20 cellular contexts compared by ENCODE assay signal in genomic region chr13:85728831-85729230, GRCh38.
"Had no signal": no experiment of that assay in that cellular context is flagged by ENCODE, and none has a peak within 500 bp of the region (broad histone marks: within the 10 kb centered on the region; RNA-seq: fewer than 3 reads in every experiment).

No MANE protein-coding gene starts in this region.

- H3K4me1 ChIP-seq: upper lobe of right lung had no signal

- H3K4me3 ChIP-seq: coronary artery, sigmoid colon, upper lobe of right lung had no signal

- H3K4me3 Mint-ChIP-seq: activated CD4-positive, alpha-beta memory T cell treated with anti-CD3 and anti-CD28 coated beads for 36 hours; activated CD4-positive, alpha-beta T cell treated with anti-CD3 and anti-CD28 coated beads for 36 hours; activated CD8-positive, alpha-beta memory T cell treated with anti-CD3 and anti-CD28 coated beads, Interleukin-2, amount 10 ng/mL, durations not matched to agents 7 days and 5 days; activated T-helper 17 cell treated with anti-CD3 and anti-CD28 coated beads, Interleukin-2, amount 50 U/mL, for 72 hours; central memory CD8-positive, alpha-beta T cell; nephron; WTC11 had no signal

- H3K36me3 Mint-ChIP-seq: activated CD4-positive, alpha-beta memory T cell treated with anti-CD3 and anti-CD28 coated beads for 36 hours; activated CD8-positive, alpha-beta memory T cell treated with anti-CD3 and anti-CD28 coated beads, Interleukin-2, amount 10 ng/mL, durations not matched to agents 7 days and 5 days; WTC11 had no signal

- ATAC-seq: activated CD4-positive, alpha-beta T cell treated with anti-CD3 and anti-CD28 coated beads for 36 hours; activated CD8-positive, alpha-beta memory T cell treated with anti-CD3 and anti-CD28 coated beads, Interleukin-2, amount 10 ng/mL, durations not matched to agents 7 days and 5 days; activated T-helper 17 cell treated with anti-CD3 and anti-CD28 coated beads, Interleukin-2, amount 50 U/mL, for 72 hours; upper lobe of right lung; WTC11 had no signal

- H3K27me3 ChIP-seq: foreskin keratinocyte, sigmoid colon, upper lobe of right lung had no signal

- DNase-seq: activated CD4-positive, alpha-beta memory T cell treated with anti-CD3 and anti-CD28 coated beads for 36 hours; activated CD4-positive, alpha-beta T cell treated with anti-CD3 and anti-CD28 coated beads for 36 hours; activated CD8-positive, alpha-beta memory T cell treated with anti-CD3 and anti-CD28 coated beads, Interleukin-2, amount 10 ng/mL, durations not matched to agents 7 days and 5 days; activated naive CD4-positive, alpha-beta T cell treated with Interleukin-2 at 50 U/mL for 16 hours; activated T-cell treated with anti-CD3 and anti-CD28 coated beads, Interleukin-2, amount 50 U/mL, for 1 hour; anterior cingulate cortex; erythroblast; glutamatergic neuron; hypothalamus; midbrain; sigmoid colon; stimulated activated CD8-positive, alpha-beta memory T cell treated with anti-CD3 and anti-CD28 coated beads, Interleukin-4, amount 100 ng/mL, for 48 hours; stimulated activated naive CD4-positive, alpha-beta T cell; upper lobe of right lung had no signal

- H3K27ac Mint-ChIP-seq: activated CD4-positive, alpha-beta memory T cell treated with anti-CD3 and anti-CD28 coated beads for 36 hours; activated CD4-positive, alpha-beta T cell treated with anti-CD3 and anti-CD28 coated beads for 36 hours; activated CD8-positive, alpha-beta memory T cell treated with anti-CD3 and anti-CD28 coated beads, Interleukin-2, amount 10 ng/mL, durations not matched to agents 7 days and 5 days; activated T-helper 17 cell treated with anti-CD3 and anti-CD28 coated beads, Interleukin-2, amount 50 U/mL, for 72 hours; nephron; WTC11 had no signal

- H3K4me1 Mint-ChIP-seq: activated CD4-positive, alpha-beta T cell treated with anti-CD3 and anti-CD28 coated beads for 36 hours; activated CD8-positive, alpha-beta memory T cell treated with anti-CD3 and anti-CD28 coated beads, Interleukin-2, amount 10 ng/mL, durations not matched to agents 7 days and 5 days; activated T-helper 17 cell treated with anti-CD3 and anti-CD28 coated beads, Interleukin-2, amount 50 U/mL, for 72 hours; central memory CD8-positive, alpha-beta T cell; nephron; WTC11 had no signal

- H3K36me3 ChIP-seq: sigmoid colon, upper lobe of right lung had no signal

- H3K9me3 Mint-ChIP-seq: activated CD4-positive, alpha-beta memory T cell treated with anti-CD3 and anti-CD28 coated beads for 36 hours; activated T-helper 17 cell treated with anti-CD3 and anti-CD28 coated beads, Interleukin-2, amount 50 U/mL, for 72 hours; nephron; WTC11 had no signal

- H3K27ac ChIP-seq: coronary artery, foreskin keratinocyte, sigmoid colon, upper lobe of right lung had no signal

- H3K9me3 ChIP-seq: sigmoid colon, upper lobe of right lung had no signal

- H3K27me3 Mint-ChIP-seq: activated CD4-positive, alpha-beta memory T cell treated with anti-CD3 and anti-CD28 coated beads for 36 hours; activated CD4-positive, alpha-beta T cell treated with anti-CD3 and anti-CD28 coated beads for 36 hours; activated CD8-positive, alpha-beta memory T cell treated with anti-CD3 and anti-CD28 coated beads, Interleukin-2, amount 10 ng/mL, durations not matched to agents 7 days and 5 days; activated T-helper 17 cell treated with anti-CD3 and anti-CD28 coated beads, Interleukin-2, amount 50 U/mL, for 72 hours; central memory CD8-positive, alpha-beta T cell had no signal
